ENCODE assay signal across 10 cellular contexts in genomic region chr17:45740553-45741330, GRCh38. TPM values are rescaled to one million over a fixed set of nuclear protein-coding genes. Genes with fewer than 3 reads are reported as not detected.
DNase-seq lines count a peak whose midpoint lies in the region; ATAC-seq, FAIRE-seq and TF ChIP-seq lines count a peak whose summit lies in the region.
"Had no signal": no experiment of that assay in that cellular context is flagged by ENCODE, and none has a peak within 500 bp of the region (broad histone marks: within the 10 kb centered on the region; RNA-seq: fewer than 3 reads in every experiment).

No MANE protein-coding gene starts in this region.

- peak overlapping the region; percentile 86 for H2AFZ ChIP-seq in SU-DHL-6 (ENCODE audit: low read depth, low read length, severe bottlenecking)

- TF ChIP-seq CTCF in SU-DHL-6 (IDR thresholded peaks at IDR 0.05; ENCODE audit: insufficient read depth, low read length, poor library complexity, severe bottlenecking) (no peak), fibroblast of pulmonary artery (IDR thresholded peaks at IDR 0.05; ENCODE audit: low read length, missing control alignments) (no peak), coronary artery (IDR thresholded peaks at IDR 0.05) (no peak)

- H3K9ac ChIP-seq in SU-DHL-6 (ENCODE audit: low read length), result no peak overlapping the region

- ATAC-seq in HG02938 (IDR thresholded peaks at IDR 0.05; ENCODE audit: unreplicated experiment), result no peak
- ATAC-seq in GM21619 (IDR thresholded peaks at IDR 0.05; ENCODE audit: unreplicated experiment), result no peak

- no peak overlapping the region for H3K27ac ChIP-seq in SU-DHL-6 (ENCODE audit: low read depth, low read length)
- H3K27ac ChIP-seq in coronary artery, result no peak overlapping the region
- H3K27ac ChIP-seq: uterus had no signal

- H3K79me2 ChIP-seq in SU-DHL-6 (ENCODE audit: insufficient read depth, low read length), result no peaks in the 10 kb centered on the region

- H3K9me2 ChIP-seq in SU-DHL-6 (replicated peaks; ENCODE audit: insufficient read depth, low read length), result no peaks in the 10 kb centered on the region

- DNase-seq in LHCN-M2 (ENCODE audit: low read depth) (peak; percentile 20), fibroblast of pulmonary artery (ENCODE audit: low read depth) (peak; percentile 5), pons (ENCODE audit: low spot score) (peak; percentile 82), coronary artery (ENCODE audit: low spot score) (no peak)

- H3K27me3 ChIP-seq in SU-DHL-6 (ENCODE audit: low read length), result no peaks in the 10 kb centered on the region
- H3K27me3 ChIP-seq: uterus had no signal

- H3K36me3 ChIP-seq in SU-DHL-6 (ENCODE audit: low read length), result no peaks in the 10 kb centered on the region
- H3K36me3 ChIP-seq: uterus had no signal

- H3K9me3 ChIP-seq in SU-DHL-6 (ENCODE audit: insufficient read depth, low read length), result no peaks in the 10 kb centered on the region
- H3K9me3 ChIP-seq: uterus had no signal

- no peaks in the 10 kb centered on the region for H4K20me1 ChIP-seq in SU-DHL-6 (ENCODE audit: low read depth, low read length)

- peak overlapping the region; percentile 44 for H3K4me2 ChIP-seq in SU-DHL-6 (ENCODE audit: low read depth, low read length, poor library complexity, severe bottlenecking)

- H3K4me3 ChIP-seq in SU-DHL-6 (ENCODE audit: insufficient read depth, low read length, poor library complexity, severe bottlenecking), result peak overlapping the region; percentile 23
- no peak overlapping the region for H3K4me3 ChIP-seq in fibroblast of pulmonary artery (replicated peaks; ENCODE audit: low read depth, low read length)
- no peak overlapping the region for H3K4me3 ChIP-seq in coronary artery
- H3K4me3 ChIP-seq: uterus had no signal

- no peaks in the 10 kb centered on the region for H3F3A ChIP-seq in SU-DHL-6 (ENCODE audit: insufficient read depth)

- FAIRE-seq in G401.6 (lab: Jason Lieb, UNC), result peak; percentile 36
- FAIRE-seq: keratinocyte had no signal

RNA-seq across cellular contexts. Expression of gene CRHR1, which starts 43.4 kb away (rescaled TPM):
- not detected in 2 replicates for total RNA-seq in LHCN-M2 (2014; rRNA removed)
- not detected for polyA plus RNA-seq in LHCN-M2 (2012)
- polyA plus RNA-seq: keratinocyte had no signal
